23 cellular contexts compared by ENCODE assay signal in genomic region chr11:77660947-77661346, GRCh38. TPM values are rescaled to one million over a fixed set of nuclear protein-coding genes. Genes with fewer than 3 reads are reported as not detected.
DNase-seq lines count a peak whose midpoint lies in the region; ATAC-seq and TF ChIP-seq lines count a peak whose summit lies in the region.
"Had no signal": no experiment of that assay in that cellular context is flagged by ENCODE, and none has a peak within 500 bp of the region (broad histone marks: within the 10 kb centered on the region; RNA-seq: fewer than 3 reads in every experiment).

No MANE protein-coding gene starts in this region.

- TF ChIP-seq CTCF in OCI-LY1 (IDR thresholded peaks at IDR 0.05; ENCODE audit: low read length) = no peak

- H4K20me1 ChIP-seq in BLaER1 (no peaks in the 10 kb centered on the region), Karpas-422 (ENCODE audit: insufficient read depth, low read depth, low read length) (no peaks in the 10 kb centered on the region), OCI-LY1 (ENCODE audit: insufficient read depth, low read length) (no peaks in the 10 kb centered on the region)

- H3K27ac ChIP-seq in BLaER1 (no peak overlapping the region), Karpas-422 (ENCODE audit: low read length) (peak overlapping the region; percentile 86), OCI-LY1 (ENCODE audit: low read depth, low read length, poor library complexity, severe bottlenecking) (peak overlapping the region; percentile 56)
- H3K27ac ChIP-seq: A549, Peyer's patch, SJSA1, tibial artery had no signal

- H3K79me2 ChIP-seq in Karpas-422 (ENCODE audit: low read length) (no peaks in the 10 kb centered on the region), OCI-LY1 (ENCODE audit: insufficient read depth, low read length) (no peaks in the 10 kb centered on the region)

- H3K4me1 ChIP-seq in BLaER1 = peaks cover 22% of the 10 kb centered on the region
- peaks cover 53% of the 10 kb centered on the region for H3K4me1 ChIP-seq in Karpas-422 (ENCODE audit: low read length)
- H3K4me1 ChIP-seq in OCI-LY1 (ENCODE audit: insufficient read depth, low read length, severe bottlenecking) = peaks cover 24% of the 10 kb centered on the region
- H3K4me1 ChIP-seq: A549, SJSA1, tibial artery had no signal

- H3K36me3 ChIP-seq in BLaER1 (peaks cover 19% of the 10 kb centered on the region), Karpas-422 (ENCODE audit: insufficient read depth, low read length) (peaks cover 9% of the 10 kb centered on the region; the same call in 1 of the 2 replicates), OCI-LY1 (ENCODE audit: insufficient read depth, low read length) (peaks cover 15% of the 10 kb centered on the region; the same call in 1 of the 2 replicates)
- H3K36me3 ChIP-seq: MG63, Peyer's patch, SJSA1 had no signal

- no peak overlapping the region for H3K4me3 ChIP-seq in BLaER1
- H3K4me3 ChIP-seq in Karpas-422 (ENCODE audit: low read length) = peak overlapping the region; percentile 50
- no peak overlapping the region for H3K4me3 ChIP-seq in OCI-LY1 (ENCODE audit: low read depth, low read length, poor library complexity, severe bottlenecking)
- H3K4me3 ChIP-seq: A549, K562, MG63, Peyer's patch, SJSA1, tibial artery had no signal

- H2AFZ ChIP-seq in Karpas-422 (ENCODE audit: low read length) (no peak overlapping the region), OCI-LY1 (ENCODE audit: low read length) (no peak overlapping the region)

- H3K27me3 ChIP-seq in BLaER1 (no peaks in the 10 kb centered on the region), Karpas-422 (ENCODE audit: low read length) (no peaks in the 10 kb centered on the region), OCI-LY1 (ENCODE audit: insufficient read depth, low read length) (no peaks in the 10 kb centered on the region)
- H3K27me3 ChIP-seq: MG63, Peyer's patch, SJSA1, tibial artery had no signal

- H3K9me3 ChIP-seq in BLaER1 = no peaks in the 10 kb centered on the region
- no peaks in the 10 kb centered on the region for H3K9me3 ChIP-seq in Karpas-422 (ENCODE audit: low read length)
- H3K9me3 ChIP-seq in OCI-LY1 (ENCODE audit: low read length) = no peaks in the 10 kb centered on the region
- H3K9me3 ChIP-seq: A549, MG63, Peyer's patch, SJSA1, tibial artery had no signal

- 0 out of 2 replicates have a peak, but pooled peaks cover 4% of the 10 kb centered on the region for H3F3A ChIP-seq in OCI-LY1 (ENCODE audit: insufficient read depth, low read length)

- DNase-seq in Karpas-422 (peak; percentile 69), SW480 (ENCODE audit: low spot score) (no peak)
- no peak for DNase-seq in stimulated activated CD4-positive, alpha-beta T cell treated with anti-CD3 and anti-CD28 coated beads, Interleukin-4, amount 100 ng/mL, for 24 hours
- no peak for DNase-seq in effector CD4-positive, alpha-beta T cell
- DNase-seq: activated CD4-positive, alpha-beta T cell treated with anti-CD3 and anti-CD28 coated beads for 36 hours; activated naive CD8-positive, alpha-beta T cell treated with anti-CD3 and anti-CD28 coated beads, Interleukin-2, amount 10 ng/mL, durations not matched to agents 7 days and 5 days; activated T-cell treated with anti-CD3 and anti-CD28 coated beads for 4 hours; left ventricle myocardium superior; MG63; NCI-H146; NCI-H2107; NCI-H446 treated with DMSO at 0.1 percent for 48 hours; Peyer's patch; T-helper 2 cell; tibial artery had no signal

- peak; percentile 28 for ATAC-seq in esophagus mucosa
- no peak for ATAC-seq in GM18909 (IDR thresholded peaks at IDR 0.05; ENCODE audit: poor library complexity, unreplicated experiment)
- ATAC-seq: A549; activated CD4-positive, alpha-beta T cell treated with anti-CD3 and anti-CD28 coated beads for 36 hours; K562; left ventricle myocardium superior; natural killer cell treated with Interleukin-12 subunit alpha and Interleukin-12 subunit beta and Interleukin-15 and Interleukin-18, amount 100 ng/mL, for 72 hours had no signal

- H3K9me2 ChIP-seq in Karpas-422 (replicated peaks; ENCODE audit: insufficient read depth, low read length) = no peaks in the 10 kb centered on the region
- H3K9me2 ChIP-seq in OCI-LY1 (ENCODE audit: low read depth, low read length) = no peaks in the 10 kb centered on the region

- H3K4me2 ChIP-seq in BLaER1 = peak overlapping the region; percentile 66
- H3K4me2 ChIP-seq in Karpas-422 (ENCODE audit: low read depth, low read length, poor library complexity, severe bottlenecking) = peak overlapping the region; percentile 71
- H3K4me2 ChIP-seq in OCI-LY1 (ENCODE audit: low read length) = peak overlapping the region; percentile 38; the same call in 1 of the 2 replicates
- H3K4me2 ChIP-seq: A549 had no signal

- no peak overlapping the region for H3K9ac ChIP-seq in BLaER1
- peak overlapping the region; percentile 46 for H3K9ac ChIP-seq in Karpas-422 (ENCODE audit: low read length)
- no peak overlapping the region; the same call in 1 of the 2 replicates for H3K9ac ChIP-seq in OCI-LY1 (ENCODE audit: low read length)

RNA-seq across cellular contexts. Expression of gene CLNS1A, which starts 23.4 kb away (rescaled TPM):
- 212 and 223 TPM in 2 replicates for total RNA-seq in Karpas-422 (2014; rRNA removed; shearing (Covaris generic); ENCODE audit: low replicate concordance)
- total RNA-seq in esophagus mucosa = 106 TPM
